Comparison of ENCODE assay signal across 1 cellular context in the genomic region with DNA sequence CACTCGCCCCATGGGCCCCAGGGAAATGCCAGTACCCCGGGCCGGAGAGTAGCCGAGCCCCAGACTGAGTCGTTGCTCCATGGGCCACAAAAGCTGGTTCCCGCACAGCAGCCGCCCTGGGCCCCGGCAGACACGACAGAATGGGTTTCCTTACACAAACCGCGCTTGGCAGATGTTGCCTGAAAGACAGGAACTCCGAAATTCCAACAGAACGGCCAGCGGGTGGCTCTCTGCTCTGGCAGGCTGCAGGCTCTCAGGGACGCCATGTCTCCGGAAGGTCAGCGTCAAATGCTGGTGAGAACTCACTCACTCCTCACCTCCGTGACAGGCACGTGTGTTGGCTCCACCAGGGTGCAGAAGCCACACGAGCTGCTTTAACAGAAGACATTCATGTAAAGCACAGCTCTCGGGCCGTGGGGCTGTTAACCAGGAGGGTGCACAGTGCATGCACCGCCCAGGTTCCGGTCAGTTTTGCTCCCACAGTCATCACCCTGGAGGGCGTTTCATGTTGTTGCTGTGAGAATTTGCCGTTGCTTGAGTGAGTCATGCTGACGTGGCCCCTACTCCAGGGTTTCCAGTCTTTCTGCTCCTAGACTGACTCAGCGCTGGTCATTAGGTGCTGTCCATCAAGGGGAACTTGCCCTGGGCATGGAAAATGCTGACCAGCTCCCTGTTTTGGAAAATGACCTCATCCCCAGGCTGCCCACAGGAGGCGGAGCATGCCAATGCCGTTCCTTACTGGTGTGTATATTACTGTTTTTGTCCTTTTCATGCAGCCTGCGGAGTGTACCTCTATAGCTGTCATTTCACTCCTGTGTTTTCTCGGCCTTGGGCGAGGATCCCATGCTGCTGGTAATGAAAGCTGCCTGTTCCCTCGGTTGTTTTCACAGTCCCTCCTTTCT.
TF ChIP-seq lines count a peak whose summit lies in the region.

No MANE protein-coding gene starts in this region.

TF ChIP-seq in K562, 482 proteins besides CTCF, POLR2A, EP300 and RAD21 (continued from another document and continues in another):
- TF ChIP-seq TSHZ1 (CRISPR knock-in tag; IDR thresholded peaks at IDR 0.05): no peak
- peak; percentile 84; the same call in 1 of the 2 replicates for TF ChIP-seq NBN (IDR thresholded peaks at IDR 0.05; ENCODE audit: low read depth)
- TF ChIP-seq TCF7L2 (IDR thresholded peaks at IDR 0.05; ENCODE audit: low read depth, low read length): no peak
- TF ChIP-seq TOE1 (IDR thresholded peaks at IDR 0.05; ENCODE audit: borderline replicate concordance): peak; percentile 35; the same call in 1 of the 2 replicates
- TF ChIP-seq TOE1 (CRISPR knock-in tag; IDR thresholded peaks at IDR 0.05; ENCODE audit: borderline replicate concordance, low read depth): no peak
- 0 out of 2 replicates have a peak, but pooled peaks have one; percentile 21 for TF ChIP-seq USF1 (CRISPR knock-in tag; IDR thresholded peaks at IDR 0.05)
- TF ChIP-seq TAF1 (IDR thresholded peaks at IDR 0.05; ENCODE audit: control insufficient read depth, extremely low read depth, insufficient read depth, low read length, severe bottlenecking): peak; percentile 66
- peak; percentile 74 for TF ChIP-seq RNF2 (IDR thresholded peaks at IDR 0.05)
- TF ChIP-seq DIDO1 (tag; IDR thresholded peaks at IDR 0.05; ENCODE audit: low read depth): no peak
- TF ChIP-seq BRD4 (IDR thresholded peaks at IDR 0.05): peak; percentile 74; the same call in 1 of the 2 replicates
- TF ChIP-seq, protein P1, sequence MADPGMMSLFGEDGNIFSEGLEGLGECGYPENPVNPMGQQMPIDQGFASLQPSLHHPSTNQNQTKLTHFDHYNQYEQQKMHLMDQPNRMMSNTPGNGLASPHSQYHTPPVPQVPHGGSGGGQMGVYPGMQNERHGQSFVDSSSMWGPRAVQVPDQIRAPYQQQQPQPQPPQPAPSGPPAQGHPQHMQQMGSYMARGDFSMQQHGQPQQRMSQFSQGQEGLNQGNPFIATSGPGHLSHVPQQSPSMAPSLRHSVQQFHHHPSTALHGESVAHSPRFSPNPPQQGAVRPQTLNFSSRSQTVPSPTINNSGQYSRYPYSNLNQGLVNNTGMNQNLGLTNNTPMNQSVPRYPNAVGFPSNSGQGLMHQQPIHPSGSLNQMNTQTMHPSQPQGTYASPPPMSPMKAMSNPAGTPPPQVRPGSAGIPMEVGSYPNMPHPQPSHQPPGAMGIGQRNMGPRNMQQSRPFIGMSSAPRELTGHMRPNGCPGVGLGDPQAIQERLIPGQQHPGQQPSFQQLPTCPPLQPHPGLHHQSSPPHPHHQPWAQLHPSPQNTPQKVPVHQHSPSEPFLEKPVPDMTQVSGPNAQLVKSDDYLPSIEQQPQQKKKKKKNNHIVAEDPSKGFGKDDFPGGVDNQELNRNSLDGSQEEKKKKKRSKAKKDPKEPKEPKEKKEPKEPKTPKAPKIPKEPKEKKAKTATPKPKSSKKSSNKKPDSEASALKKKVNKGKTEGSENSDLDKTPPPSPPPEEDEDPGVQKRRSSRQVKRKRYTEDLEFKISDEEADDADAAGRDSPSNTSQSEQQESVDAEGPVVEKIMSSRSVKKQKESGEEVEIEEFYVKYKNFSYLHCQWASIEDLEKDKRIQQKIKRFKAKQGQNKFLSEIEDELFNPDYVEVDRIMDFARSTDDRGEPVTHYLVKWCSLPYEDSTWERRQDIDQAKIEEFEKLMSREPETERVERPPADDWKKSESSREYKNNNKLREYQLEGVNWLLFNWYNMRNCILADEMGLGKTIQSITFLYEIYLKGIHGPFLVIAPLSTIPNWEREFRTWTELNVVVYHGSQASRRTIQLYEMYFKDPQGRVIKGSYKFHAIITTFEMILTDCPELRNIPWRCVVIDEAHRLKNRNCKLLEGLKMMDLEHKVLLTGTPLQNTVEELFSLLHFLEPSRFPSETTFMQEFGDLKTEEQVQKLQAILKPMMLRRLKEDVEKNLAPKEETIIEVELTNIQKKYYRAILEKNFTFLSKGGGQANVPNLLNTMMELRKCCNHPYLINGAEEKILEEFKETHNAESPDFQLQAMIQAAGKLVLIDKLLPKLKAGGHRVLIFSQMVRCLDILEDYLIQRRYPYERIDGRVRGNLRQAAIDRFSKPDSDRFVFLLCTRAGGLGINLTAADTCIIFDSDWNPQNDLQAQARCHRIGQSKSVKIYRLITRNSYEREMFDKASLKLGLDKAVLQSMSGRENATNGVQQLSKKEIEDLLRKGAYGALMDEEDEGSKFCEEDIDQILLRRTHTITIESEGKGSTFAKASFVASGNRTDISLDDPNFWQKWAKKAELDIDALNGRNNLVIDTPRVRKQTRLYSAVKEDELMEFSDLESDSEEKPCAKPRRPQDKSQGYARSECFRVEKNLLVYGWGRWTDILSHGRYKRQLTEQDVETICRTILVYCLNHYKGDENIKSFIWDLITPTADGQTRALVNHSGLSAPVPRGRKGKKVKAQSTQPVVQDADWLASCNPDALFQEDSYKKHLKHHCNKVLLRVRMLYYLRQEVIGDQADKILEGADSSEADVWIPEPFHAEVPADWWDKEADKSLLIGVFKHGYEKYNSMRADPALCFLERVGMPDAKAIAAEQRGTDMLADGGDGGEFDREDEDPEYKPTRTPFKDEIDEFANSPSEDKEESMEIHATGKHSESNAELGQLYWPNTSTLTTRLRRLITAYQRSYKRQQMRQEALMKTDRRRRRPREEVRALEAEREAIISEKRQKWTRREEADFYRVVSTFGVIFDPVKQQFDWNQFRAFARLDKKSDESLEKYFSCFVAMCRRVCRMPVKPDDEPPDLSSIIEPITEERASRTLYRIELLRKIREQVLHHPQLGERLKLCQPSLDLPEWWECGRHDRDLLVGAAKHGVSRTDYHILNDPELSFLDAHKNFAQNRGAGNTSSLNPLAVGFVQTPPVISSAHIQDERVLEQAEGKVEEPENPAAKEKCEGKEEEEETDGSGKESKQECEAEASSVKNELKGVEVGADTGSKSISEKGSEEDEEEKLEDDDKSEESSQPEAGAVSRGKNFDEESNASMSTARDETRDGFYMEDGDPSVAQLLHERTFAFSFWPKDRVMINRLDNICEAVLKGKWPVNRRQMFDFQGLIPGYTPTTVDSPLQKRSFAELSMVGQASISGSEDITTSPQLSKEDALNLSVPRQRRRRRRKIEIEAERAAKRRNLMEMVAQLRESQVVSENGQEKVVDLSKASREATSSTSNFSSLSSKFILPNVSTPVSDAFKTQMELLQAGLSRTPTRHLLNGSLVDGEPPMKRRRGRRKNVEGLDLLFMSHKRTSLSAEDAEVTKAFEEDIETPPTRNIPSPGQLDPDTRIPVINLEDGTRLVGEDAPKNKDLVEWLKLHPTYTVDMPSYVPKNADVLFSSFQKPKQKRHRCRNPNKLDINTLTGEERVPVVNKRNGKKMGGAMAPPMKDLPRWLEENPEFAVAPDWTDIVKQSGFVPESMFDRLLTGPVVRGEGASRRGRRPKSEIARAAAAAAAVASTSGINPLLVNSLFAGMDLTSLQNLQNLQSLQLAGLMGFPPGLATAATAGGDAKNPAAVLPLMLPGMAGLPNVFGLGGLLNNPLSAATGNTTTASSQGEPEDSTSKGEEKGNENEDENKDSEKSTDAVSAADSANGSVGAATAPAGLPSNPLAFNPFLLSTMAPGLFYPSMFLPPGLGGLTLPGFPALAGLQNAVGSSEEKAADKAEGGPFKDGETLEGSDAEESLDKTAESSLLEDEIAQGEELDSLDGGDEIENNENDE (IDR thresholded peaks at IDR 0.05; ENCODE audit: low read depth, low read length): no peak
- TF ChIP-seq, protein P2, sequence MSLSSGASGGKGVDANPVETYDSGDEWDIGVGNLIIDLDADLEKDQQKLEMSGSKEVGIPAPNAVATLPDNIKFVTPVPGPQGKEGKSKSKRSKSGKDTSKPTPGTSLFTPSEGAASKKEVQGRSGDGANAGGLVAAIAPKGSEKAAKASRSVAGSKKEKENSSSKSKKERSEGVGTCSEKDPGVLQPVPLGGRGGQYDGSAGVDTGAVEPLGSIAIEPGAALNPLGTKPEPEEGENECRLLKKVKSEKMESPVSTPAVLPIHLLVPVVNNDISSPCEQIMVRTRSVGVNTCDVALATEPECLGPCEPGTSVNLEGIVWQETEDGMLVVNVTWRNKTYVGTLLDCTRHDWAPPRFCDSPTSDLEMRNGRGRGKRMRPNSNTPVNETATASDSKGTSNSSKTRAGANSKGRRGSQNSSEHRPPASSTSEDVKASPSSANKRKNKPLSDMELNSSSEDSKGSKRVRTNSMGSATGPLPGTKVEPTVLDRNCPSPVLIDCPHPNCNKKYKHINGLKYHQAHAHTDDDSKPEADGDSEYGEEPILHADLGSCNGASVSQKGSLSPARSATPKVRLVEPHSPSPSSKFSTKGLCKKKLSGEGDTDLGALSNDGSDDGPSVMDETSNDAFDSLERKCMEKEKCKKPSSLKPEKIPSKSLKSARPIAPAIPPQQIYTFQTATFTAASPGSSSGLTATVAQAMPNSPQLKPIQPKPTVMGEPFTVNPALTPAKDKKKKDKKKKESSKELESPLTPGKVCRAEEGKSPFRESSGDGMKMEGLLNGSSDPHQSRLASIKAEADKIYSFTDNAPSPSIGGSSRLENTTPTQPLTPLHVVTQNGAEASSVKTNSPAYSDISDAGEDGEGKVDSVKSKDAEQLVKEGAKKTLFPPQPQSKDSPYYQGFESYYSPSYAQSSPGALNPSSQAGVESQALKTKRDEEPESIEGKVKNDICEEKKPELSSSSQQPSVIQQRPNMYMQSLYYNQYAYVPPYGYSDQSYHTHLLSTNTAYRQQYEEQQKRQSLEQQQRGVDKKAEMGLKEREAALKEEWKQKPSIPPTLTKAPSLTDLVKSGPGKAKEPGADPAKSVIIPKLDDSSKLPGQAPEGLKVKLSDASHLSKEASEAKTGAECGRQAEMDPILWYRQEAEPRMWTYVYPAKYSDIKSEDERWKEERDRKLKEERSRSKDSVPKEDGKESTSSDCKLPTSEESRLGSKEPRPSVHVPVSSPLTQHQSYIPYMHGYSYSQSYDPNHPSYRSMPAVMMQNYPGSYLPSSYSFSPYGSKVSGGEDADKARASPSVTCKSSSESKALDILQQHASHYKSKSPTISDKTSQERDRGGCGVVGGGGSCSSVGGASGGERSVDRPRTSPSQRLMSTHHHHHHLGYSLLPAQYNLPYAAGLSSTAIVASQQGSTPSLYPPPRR (CRISPR knock-in tag; IDR thresholded peaks at IDR 0.05; ENCODE audit: borderline replicate concordance): no peak
- TF ChIP-seq U2AF2 (optimal IDR thresholded peaks at IDR 0.05; ENCODE audit: low read depth, low read length): no peak
- TF ChIP-seq NR2C2 (CRISPR knock-in tag; IDR thresholded peaks at IDR 0.05): peak; percentile 36; the same call in 1 of the 2 replicates
- peak; percentile 82 for TF ChIP-seq NR2C2 (tag; IDR thresholded peaks at IDR 0.05)
- peak; percentile 90 for TF ChIP-seq MAFK (IDR thresholded peaks at IDR 0.05; ENCODE audit: low read length)
- 0 out of 2 replicates have a peak, but pooled peaks have one; percentile 19 for TF ChIP-seq BCOR (IDR thresholded peaks at IDR 0.05)
- no peak for TF ChIP-seq TCF7 (IDR thresholded peaks at IDR 0.05; ENCODE audit: borderline replicate concordance)
- peak in 1 of 2 experiments; percentile 23; a peak in 1 of 4 replicates for TF ChIP-seq ARNT (IDR thresholded peaks at IDR 0.05)
- no peak for TF ChIP-seq POLR3A (IDR thresholded peaks at IDR 0.05; ENCODE audit: borderline replicate concordance, extremely low read depth, insufficient read depth, insufficient read length)
- TF ChIP-seq POLR2G (IDR thresholded peaks at IDR 0.05; ENCODE audit: low read depth, low read length): peak; percentile 84
- no peak for TF ChIP-seq YBX1 (IDR thresholded peaks at IDR 0.05)
- peak; percentile 53; the same call in 1 of the 2 replicates for TF ChIP-seq HDAC2 (IDR thresholded peaks at IDR 0.05)
- 0 out of 2 replicates have a peak, but pooled peaks have one; percentile 5 for TF ChIP-seq ZNF431 (CRISPR knock-in tag; IDR thresholded peaks at IDR 0.05)
- TF ChIP-seq ZNF24 (IDR thresholded peaks at IDR 0.05): peak; percentile 51; the same call in 1 of the 2 replicates
- peak; percentile 85; the same call in 1 of the 2 replicates for TF ChIP-seq MEF2D (tag; conservative IDR thresholded peaks at IDR 0.05; ENCODE audit: low read depth)
- TF ChIP-seq ERF (CRISPR knock-in tag; IDR thresholded peaks at IDR 0.05): no peak; the same call in 1 of the 2 replicates
- TF ChIP-seq ZNF707 (CRISPR knock-in tag; conservative IDR thresholded peaks at IDR 0.05): no peak
- TF ChIP-seq CBX1 (IDR thresholded peaks at IDR 0.05; ENCODE audit: low read depth): peak; percentile 52; the same call in 1 of the 2 replicates
- TF ChIP-seq, protein P3, sequence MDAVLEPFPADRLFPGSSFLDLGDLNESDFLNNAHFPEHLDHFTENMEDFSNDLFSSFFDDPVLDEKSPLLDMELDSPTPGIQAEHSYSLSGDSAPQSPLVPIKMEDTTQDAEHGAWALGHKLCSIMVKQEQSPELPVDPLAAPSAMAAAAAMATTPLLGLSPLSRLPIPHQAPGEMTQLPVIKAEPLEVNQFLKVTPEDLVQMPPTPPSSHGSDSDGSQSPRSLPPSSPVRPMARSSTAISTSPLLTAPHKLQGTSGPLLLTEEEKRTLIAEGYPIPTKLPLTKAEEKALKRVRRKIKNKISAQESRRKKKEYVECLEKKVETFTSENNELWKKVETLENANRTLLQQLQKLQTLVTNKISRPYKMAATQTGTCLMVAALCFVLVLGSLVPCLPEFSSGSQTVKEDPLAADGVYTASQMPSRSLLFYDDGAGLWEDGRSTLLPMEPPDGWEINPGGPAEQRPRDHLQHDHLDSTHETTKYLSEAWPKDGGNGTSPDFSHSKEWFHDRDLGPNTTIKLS (IDR thresholded peaks at IDR 0.05; ENCODE audit: borderline replicate concordance, low read depth): peak; percentile 98
- no peak for TF ChIP-seq ZNF143 (CRISPR knock-in tag; IDR thresholded peaks at IDR 0.05)
